Comparison of ENCODE assay signal across 25 cellular contexts in genomic region chr19:10922638-10923014, GRCh38. TPM values are rescaled to one million over a fixed set of nuclear protein-coding genes. Genes with fewer than 3 reads are reported as not detected.
DNase-seq lines count a peak whose midpoint lies in the region; ATAC-seq and TF ChIP-seq lines count a peak whose summit lies in the region.
"Had no signal": no experiment of that assay in that cellular context is flagged by ENCODE, and none has a peak within 500 bp of the region (broad histone marks: within the 10 kb centered on the region; RNA-seq: fewer than 3 reads in every experiment).

No MANE protein-coding gene starts in this region.

- no peaks in the 10 kb centered on the region for H4K20me1 ChIP-seq in OCI-LY7 (ENCODE audit: insufficient read depth, low read length)

- H3K27ac Mint-ChIP-seq in MCF 10A (ENCODE audit: low read depth, unreplicated experiment) = no peak overlapping the region
- peak overlapping the region; percentile 50 for H3K27ac Mint-ChIP-seq in mesothelial cell of epicardium
- peak overlapping the region; percentile 85 for H3K27ac Mint-ChIP-seq in stimulated activated naive B cell treated with anti-CD40 and anti-IgM and Interleukin-4, amounts not matched to agents 10 μg/mL and 1 μg/mL and 100 μg/mL, for 72 hours
- H3K27ac Mint-ChIP-seq in activated CD4-positive, alpha-beta memory T cell treated with anti-CD3 and anti-CD28 coated beads, Interleukin-2, amount 10 ng/mL, durations not matched to agents 7 days and 5 days = no peak overlapping the region
- H3K27ac Mint-ChIP-seq: activated CD4-positive, alpha-beta T cell treated with anti-CD3 and anti-CD28 coated beads, Interleukin-2, amount 10 ng/mL, durations not matched to agents 7 days and 5 days; B cell; CD8-positive, alpha-beta T cell; IgD-negative memory B cell; memory B cell had no signal

- H3K4me3 ChIP-seq in breast epithelium (no peak overlapping the region), OCI-LY7 (ENCODE audit: low read depth, low read length, poor library complexity, severe bottlenecking) (no peak overlapping the region)
- H3K4me3 ChIP-seq: GM12878, SJSA1, tibial artery had no signal

- TF ChIP-seq POLR2A in breast epithelium (IDR thresholded peaks at IDR 0.05) = no peak

- H3K4me1 ChIP-seq in breast epithelium (peaks cover 0 to 4% of the 10 kb centered on the region in 2 donors), OCI-LY7 (ENCODE audit: insufficient read depth, low read length, poor library complexity, severe bottlenecking) (peaks cover 9% of the 10 kb centered on the region)

- H3K27me3 Mint-ChIP-seq in MCF 10A (ENCODE audit: insufficient read depth, unreplicated experiment) (no peaks in the 10 kb centered on the region), mesothelial cell of epicardium (ENCODE audit: low read depth) (no peaks in the 10 kb centered on the region)
- H3K27me3 Mint-ChIP-seq in stimulated activated naive B cell treated with anti-CD40 and anti-IgM and Interleukin-4, amounts not matched to agents 10 μg/mL and 1 μg/mL and 100 μg/mL, for 72 hours = no peaks in the 10 kb centered on the region
- H3K27me3 Mint-ChIP-seq in activated CD4-positive, alpha-beta memory T cell treated with anti-CD3 and anti-CD28 coated beads, Interleukin-2, amount 10 ng/mL, durations not matched to agents 7 days and 5 days = no peaks in the 10 kb centered on the region
- H3K27me3 Mint-ChIP-seq: activated CD4-positive, alpha-beta T cell treated with anti-CD3 and anti-CD28 coated beads, Interleukin-2, amount 10 ng/mL, durations not matched to agents 7 days and 5 days; B cell; IgD-negative memory B cell; memory B cell had no signal

- no peaks in the 10 kb centered on the region for H3K27me3 ChIP-seq in breast epithelium
- H3K27me3 ChIP-seq: SJSA1, tibial artery had no signal

- intact Hi-C loops in MCF 10A (cut with micrococcal nuclease) (no loop called here), breast epithelium (cut with DNase I; ENCODE audit: low total_unique reads) (no loop called here), OCI-LY7 (cut with micrococcal nuclease; ENCODE audit: unreplicated experiment) (no loop called here)

- no peak for ATAC-seq in stimulated activated naive B cell treated with anti-CD40 and anti-IgM and Interleukin-4, amounts not matched to agents 10 μg/mL and 1 μg/mL and 100 μg/mL, for 72 hours (replicated peaks)
- ATAC-seq: CD8-positive, alpha-beta T cell; GM12878; right cardiac atrium had no signal

- H3K4me3 Mint-ChIP-seq in MCF 10A (ENCODE audit: unreplicated experiment) (no peak overlapping the region), mesothelial cell of epicardium (no peak overlapping the region)
- peak overlapping the region in 1 of 2 donors; percentile 44 for H3K4me3 Mint-ChIP-seq in stimulated activated naive B cell treated with anti-CD40 and anti-IgM and Interleukin-4, amounts not matched to agents 10 μg/mL and 1 μg/mL and 100 μg/mL, for 72 hours
- no peak overlapping the region for H3K4me3 Mint-ChIP-seq in activated CD4-positive, alpha-beta memory T cell treated with anti-CD3 and anti-CD28 coated beads, Interleukin-2, amount 10 ng/mL, durations not matched to agents 7 days and 5 days
- H3K4me3 Mint-ChIP-seq: activated CD4-positive, alpha-beta T cell treated with anti-CD3 and anti-CD28 coated beads, Interleukin-2, amount 10 ng/mL, durations not matched to agents 7 days and 5 days; B cell; CD8-positive, alpha-beta T cell; H9; IgD-negative memory B cell; memory B cell had no signal

- no peak overlapping the region for H2AFZ ChIP-seq in OCI-LY7 (ENCODE audit: low read length)

- BruUV-seq in MCF 10A (replicated peaks; lab: Mats Ljungman, UMichigan) (TSS peak; percentile 44), OCI-LY7 (replicated peaks; lab: Mats Ljungman, UMichigan) (TSS peak; percentile 73)

- H3K9me3 ChIP-seq in breast epithelium (no peaks in the 10 kb centered on the region), OCI-LY7 (ENCODE audit: low read length) (no peaks in the 10 kb centered on the region)
- H3K9me3 ChIP-seq: SJSA1, tibial artery had no signal

- H3K36me3 ChIP-seq in breast epithelium = no peaks in the 10 kb centered on the region
- peaks cover 72% of the 10 kb centered on the region; the same call in 1 of the 2 replicates for H3K36me3 ChIP-seq in OCI-LY7 (ENCODE audit: insufficient read depth, low read length)

- H3K36me3 Mint-ChIP-seq in MCF 10A (ENCODE audit: insufficient read depth, unreplicated experiment) = peaks cover 67% of the 10 kb centered on the region
- H3K36me3 Mint-ChIP-seq in mesothelial cell of epicardium = peaks cover 16% of the 10 kb centered on the region
- peaks cover 38 to 54% of the 10 kb centered on the region in 2 donors for H3K36me3 Mint-ChIP-seq in stimulated activated naive B cell treated with anti-CD40 and anti-IgM and Interleukin-4, amounts not matched to agents 10 μg/mL and 1 μg/mL and 100 μg/mL, for 72 hours
- peaks cover 7% of the 10 kb centered on the region for H3K36me3 Mint-ChIP-seq in activated CD4-positive, alpha-beta memory T cell treated with anti-CD3 and anti-CD28 coated beads, Interleukin-2, amount 10 ng/mL, durations not matched to agents 7 days and 5 days (ENCODE audit: low read depth)

- POLR2A ChIA-PET in MCF 10A (lab: Yijun Ruan, JAX) = no interaction called here
- POLR2A ChIA-PET in OCI-LY7 (lab: Charles Lee) = no interaction called here
- POLR2A ChIA-PET in activated CD4-positive, alpha-beta memory T cell treated with anti-CD3 and anti-CD28 coated beads, Interleukin-2, amount 10 ng/mL, durations not matched to agents 7 days and 5 days (lab: Charles Lee) = no interaction called here

- H3K4me2 ChIP-seq in OCI-LY7 (ENCODE audit: low read length) = no peak overlapping the region

- no peaks in the 10 kb centered on the region for H3K4me1 Mint-ChIP-seq in MCF 10A (ENCODE audit: insufficient read depth, unreplicated experiment)
- peaks cover 6% of the 10 kb centered on the region for H3K4me1 Mint-ChIP-seq in mesothelial cell of epicardium
- peaks cover 7 to 11% of the 10 kb centered on the region in 2 donors for H3K4me1 Mint-ChIP-seq in stimulated activated naive B cell treated with anti-CD40 and anti-IgM and Interleukin-4, amounts not matched to agents 10 μg/mL and 1 μg/mL and 100 μg/mL, for 72 hours
- peaks cover 6% of the 10 kb centered on the region for H3K4me1 Mint-ChIP-seq in activated CD4-positive, alpha-beta memory T cell treated with anti-CD3 and anti-CD28 coated beads, Interleukin-2, amount 10 ng/mL, durations not matched to agents 7 days and 5 days

- no peak overlapping the region for H3K27ac ChIP-seq in breast epithelium
- H3K27ac ChIP-seq in OCI-LY7 (ENCODE audit: low read depth, low read length, poor library complexity, severe bottlenecking) = no peak overlapping the region
- H3K27ac ChIP-seq: SJSA1, tibial artery had no signal

- H3K9me3 Mint-ChIP-seq in MCF 10A (ENCODE audit: unreplicated experiment) = no peaks in the 10 kb centered on the region
- H3K9me3 Mint-ChIP-seq in mesothelial cell of epicardium = no peaks in the 10 kb centered on the region
- no peaks in the 10 kb centered on the region for H3K9me3 Mint-ChIP-seq in stimulated activated naive B cell treated with anti-CD40 and anti-IgM and Interleukin-4, amounts not matched to agents 10 μg/mL and 1 μg/mL and 100 μg/mL, for 72 hours
- no peaks in the 10 kb centered on the region for H3K9me3 Mint-ChIP-seq in activated CD4-positive, alpha-beta memory T cell treated with anti-CD3 and anti-CD28 coated beads, Interleukin-2, amount 10 ng/mL, durations not matched to agents 7 days and 5 days
- H3K9me3 Mint-ChIP-seq: activated CD4-positive, alpha-beta T cell treated with anti-CD3 and anti-CD28 coated beads, Interleukin-2, amount 10 ng/mL, durations not matched to agents 7 days and 5 days; CD8-positive, alpha-beta T cell; H9; IgD-negative memory B cell; memory B cell had no signal

- TF ChIP-seq CTCF in MCF 10A (IDR thresholded peaks at IDR 0.05; ENCODE audit: unreplicated experiment) = no peak
- no peak for TF ChIP-seq CTCF in breast epithelium (IDR thresholded peaks at IDR 0.05)
- TF ChIP-seq CTCF in OCI-LY7 (conservative IDR thresholded peaks at IDR 0.05; ENCODE audit: low read length) = no peak
- TF ChIP-seq CTCF in mesothelial cell of epicardium (IDR thresholded peaks at IDR 0.05; ENCODE audit: unreplicated experiment) = no peak

- DNase-seq in MCF 10A (ENCODE audit: unreplicated experiment) (no peak), breast epithelium (ENCODE audit: low spot score in 2 of 2) (no peak), OCI-LY7 (ENCODE audit: low spot score) (no peak), mesothelial cell of epicardium (ENCODE audit: low spot score in 2 of 2, unreplicated experiment in 2 of 2) (no peak), AG08396 (ENCODE audit: low spot score) (no peak)
- no peak for DNase-seq in stimulated activated naive B cell treated with anti-CD40 and anti-IgM and Interleukin-4, amounts not matched to agents 10 μg/mL and 1 μg/mL and 100 μg/mL, for 72 hours
- DNase-seq in activated effector memory CD4-positive, alpha-beta T cell treated with anti-CD3 and anti-CD28 coated beads, Interleukin-2, amount 50 U/mL, for 16 hours = no peak
- DNase-seq in activated CD4-positive, alpha-beta memory T cell treated with anti-CD3 and anti-CD28 coated beads, Interleukin-2, amount 10 ng/mL, durations not matched to agents 7 days and 5 days = no peak
- DNase-seq: activated CD4-positive, alpha-beta T cell treated with anti-CD3 and anti-CD28 coated beads, Interleukin-2, amount 10 ng/mL, durations not matched to agents 7 days and 5 days; activated naive CD4-positive, alpha-beta T cell treated with Interleukin-2 at 50 U/mL for 16 hours; CD8-positive, alpha-beta T cell; DMS153; H9; NCI-H1092; NCI-H1694 treated with DMSO at 0.1 percent for 48 hours; NCI-H446; NCI-H774; right cardiac atrium; stimulated activated CD4-positive, alpha-beta T cell treated with anti-CD3 and anti-CD28 coated beads, Interleukin-1b, Interleukin-23, amount 100 ng/mL, for 48 hours; tibial artery had no signal

- no peaks in the 10 kb centered on the region for H3K9me2 ChIP-seq in OCI-LY7 (ENCODE audit: insufficient read depth, low read length)

- CTCF ChIA-PET in MCF 10A (lab: Yijun Ruan, JAX) = no interaction called here
- CTCF ChIA-PET in OCI-LY7 (lab: Charles Lee; ENCODE audit: unreplicated experiment) = no interaction called here
- CTCF ChIA-PET in activated CD4-positive, alpha-beta memory T cell treated with anti-CD3 and anti-CD28 coated beads, Interleukin-2, amount 10 ng/mL, durations not matched to agents 7 days and 5 days (lab: Charles Lee) = no interaction called here

- no peaks in the 10 kb centered on the region; the same call in 1 of the 2 replicates for H3K79me2 ChIP-seq in OCI-LY7 (ENCODE audit: insufficient read depth, low read depth, low read length)

RNA-seq across cellular contexts. Expression of gene YIPF2, which starts 5.8 kb away (rescaled TPM):
- total RNA-seq in MCF 10A (2022) = 65.5 and 75.3 TPM in 2 replicates
- total RNA-seq in breast epithelium = 10 to 100 TPM; 40.3 to 68.6 (median 59.6) TPM
- total RNA-seq in OCI-LY7 (2014; rRNA removed; shearing (Covaris generic)) = 26.7 and 31.8 TPM in 2 replicates
- 27.5 and 31.5 TPM in 2 replicates for total RNA-seq in OCI-LY7 (2022)
- total RNA-seq in mesothelial cell of epicardium = 62.8 to 66.2 TPM (median 64.4 TPM) in 3 replicates
- total RNA-seq in activated CD4-positive, alpha-beta memory T cell treated with anti-CD3 and anti-CD28 coated beads, Interleukin-2, amount 10 ng/mL, durations not matched to agents 7 days and 5 days = 10 to 100 TPM; 23.8 to 26.0 TPM

RNA-seq across cellular contexts. Expression of gene TIMM29, which starts 6.0 kb away (rescaled TPM):
- total RNA-seq in MCF 10A (2022) (18.3 and 19.3 TPM in 2 replicates), breast epithelium (10 to 100 TPM; 21.1 to 31.6 (median 21.6) TPM), OCI-LY7 (2022) (26.2 and 27.3 TPM in 2 replicates), mesothelial cell of epicardium (25.5 to 31.5 TPM (median 26.8 TPM) in 3 replicates)
- total RNA-seq in OCI-LY7 (2014; rRNA removed; shearing (Covaris generic)) = 24.1 and 28.3 TPM in 2 replicates
- total RNA-seq in activated CD4-positive, alpha-beta memory T cell treated with anti-CD3 and anti-CD28 coated beads, Interleukin-2, amount 10 ng/mL, durations not matched to agents 7 days and 5 days = 10 to 100 TPM; 24.3 to 25.7 TPM

RNA-seq across cellular contexts. Expression of gene SMARCA4, which starts 38.2 kb away (rescaled TPM):
- total RNA-seq in MCF 10A (2022) (127 and 132 TPM in 2 replicates), breast epithelium (10 to 100 TPM; 36.8 to 78.3 (median 72.4) TPM), OCI-LY7 (2022) (554 and 581 TPM in 2 replicates), mesothelial cell of epicardium (251 to 274 TPM (median 259 TPM) in 3 replicates)
- 360 and 409 TPM in 2 replicates for total RNA-seq in OCI-LY7 (2014; rRNA removed; shearing (Covaris generic))
- total RNA-seq in activated CD4-positive, alpha-beta memory T cell treated with anti-CD3 and anti-CD28 coated beads, Interleukin-2, amount 10 ng/mL, durations not matched to agents 7 days and 5 days = 10 to 100 TPM; 89.8 to 97.6 TPM

RNA-seq across cellular contexts. Expression of gene CARM1, which starts 51.3 kb away (rescaled TPM):
- total RNA-seq in MCF 10A (2022) (49.5 and 51.7 TPM in 2 replicates), breast epithelium (10 to 100 TPM; 11.6 to 17.3 (median 17.0) TPM), OCI-LY7 (2022) (107 and 108 TPM in 2 replicates), mesothelial cell of epicardium (71.4 to 78.0 TPM (median 76.4 TPM) in 3 replicates)
- 35.1 and 41.2 TPM in 2 replicates for total RNA-seq in OCI-LY7 (2014; rRNA removed; shearing (Covaris generic))
- 10 to 100 TPM; 39.3 to 40.2 TPM for total RNA-seq in activated CD4-positive, alpha-beta memory T cell treated with anti-CD3 and anti-CD28 coated beads, Interleukin-2, amount 10 ng/mL, durations not matched to agents 7 days and 5 days

Comparison
In these comparisons a context has a peak if more than half of its experiments do, and no peak if none do; other contexts are left out.
1. H3K27ac Mint-ChIP-seq: peak in mesothelial cell of epicardium (single experiment) and stimulated activated naive B cell treated with anti-CD40 and anti-IgM and Interleukin-4, amounts not matched to agents 10 μg/mL and 1 μg/mL and 100 μg/mL, for 72 hours (single experiment); none in MCF 10A (single experiment) and activated CD4-positive, alpha-beta memory T cell treated with anti-CD3 and anti-CD28 coated beads, Interleukin-2, amount 10 ng/mL, durations not matched to agents 7 days and 5 days (single experiment).